27 cellular contexts compared by ENCODE assay signal in the genomic region with DNA sequence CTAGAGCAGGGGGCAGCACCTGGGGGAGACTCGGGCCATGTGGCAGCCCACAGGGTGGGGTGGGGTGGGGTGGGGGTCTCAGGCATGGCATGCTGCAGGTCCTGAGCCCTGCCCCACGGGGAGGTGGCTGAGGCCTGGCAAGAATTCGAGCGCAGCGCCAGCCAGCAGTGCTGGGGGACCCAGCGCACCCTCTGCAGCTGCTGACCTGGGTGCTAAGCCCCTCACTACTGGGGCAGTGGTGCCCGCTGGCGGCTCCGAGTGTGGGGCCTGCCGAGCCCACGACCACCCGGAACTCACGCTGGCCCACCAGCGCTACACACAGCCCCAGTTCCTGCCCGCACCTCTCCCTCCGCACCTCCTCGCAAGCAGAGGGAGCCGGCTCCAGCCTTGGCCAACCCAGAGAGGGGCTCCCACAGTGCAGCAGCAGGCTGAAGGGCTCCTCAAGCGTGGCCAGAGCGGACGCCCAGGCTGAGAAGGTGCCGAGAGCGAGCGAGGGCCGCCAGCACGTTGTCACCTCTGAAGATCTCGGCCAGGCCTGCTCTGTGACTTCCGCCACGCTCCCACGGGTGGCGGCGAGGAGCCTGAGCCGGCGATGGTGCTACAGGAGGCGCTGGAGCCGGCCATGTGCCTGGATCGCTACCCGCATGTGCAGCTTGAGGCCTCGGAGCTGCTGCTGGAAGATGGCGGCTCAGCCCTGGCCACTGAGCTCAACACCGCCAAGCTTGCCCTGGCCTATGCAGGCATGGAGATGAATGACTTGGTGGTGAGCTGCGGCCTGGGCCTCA.
"Had no signal": no experiment of that assay in that cellular context is flagged by ENCODE, and none has a peak within 500 bp of the region (broad histone marks: within the 10 kb centered on the region; RNA-seq: fewer than 3 reads in every experiment).

No MANE protein-coding gene starts in this region.

- H3K27me3 Mint-ChIP-seq: naive B cell; progenitor cell of endocrine pancreas; stimulated activated naive B cell treated with anti-CD40 and anti-IgM and Interleukin-4, amounts not matched to agents 10 μg/mL and 1 μg/mL and 100 μg/mL, for 72 hours had no signal

- H3K4me3 Mint-ChIP-seq: immature natural killer cell; mesothelial cell of epicardium; naive B cell; natural killer cell; nephron progenitor cell; neural progenitor cell; stimulated activated naive B cell treated with anti-CD40 and anti-IgM and Interleukin-4, amounts not matched to agents 10 μg/mL and 1 μg/mL and 100 μg/mL, for 72 hours; stimulated activated naive CD8-positive, alpha-beta T cell treated with anti-CD3 and anti-CD28 coated beads, Interleukin-15, Interleukin-2, amounts not matched to agents 100 ng/mL and 50 ng/mL, for 24 hours had no signal

- H3K27me3 ChIP-seq: left lung, neural progenitor cell, ovary, right atrium auricular region, right lobe of liver, testis, thyroid gland, transverse colon, upper lobe of right lung had no signal

- H3K36me3 ChIP-seq: left lung, neural progenitor cell, ovary, right atrium auricular region, right lobe of liver, thyroid gland, transverse colon, upper lobe of right lung had no signal

- H3K9me3 Mint-ChIP-seq: immature natural killer cell; natural killer cell; stimulated activated naive CD8-positive, alpha-beta T cell treated with anti-CD3 and anti-CD28 coated beads, Interleukin-15, Interleukin-2, amounts not matched to agents 100 ng/mL and 50 ng/mL, for 24 hours had no signal

- H3K9me3 ChIP-seq: ovary, right lobe of liver, testis, thyroid gland, transverse colon, upper lobe of right lung had no signal

- DNase-seq: head of caudate nucleus; hippocampal formation; immature natural killer cell; kidney; left colon; mesendoderm; naive B cell; natural killer cell; nephron progenitor cell; ovary; right lobe of liver; stimulated activated CD4-positive, alpha-beta T cell treated with anti-CD3 and anti-CD28 coated beads, Interleukin-1b, Interleukin-23, amount 100 ng/mL, for 48 hours; stimulated activated CD4-positive, alpha-beta T cell treated with anti-CD3 and anti-CD28 coated beads, Interleukin-2, amount 100 ng/mL, for 48 hours; stimulated activated naive B cell treated with anti-CD40 and anti-IgM and Interleukin-4, amounts not matched to agents 10 μg/mL and 1 μg/mL and 100 μg/mL, for 72 hours; substantia nigra; testis; thyroid gland; transverse colon; upper lobe of right lung had no signal

- H3K36me3 Mint-ChIP-seq: immature natural killer cell, mesothelial cell of epicardium, naive B cell, natural killer cell had no signal

- H3K4me1 ChIP-seq: left lung, neural progenitor cell, right atrium auricular region, testis, thyroid gland, upper lobe of right lung had no signal

- H3K4me3 ChIP-seq: left lung, lung, neural progenitor cell, ovary, right atrium auricular region, right lobe of liver, smooth muscle cell, testis, thyroid gland, transverse colon, upper lobe of right lung had no signal

- H3K4me2 ChIP-seq: neural progenitor cell, smooth muscle cell had no signal

- H3K27ac Mint-ChIP-seq: immature natural killer cell; mesothelial cell of epicardium; naive B cell; natural killer cell; nephron progenitor cell; neural progenitor cell; progenitor cell of endocrine pancreas; stimulated activated naive B cell treated with anti-CD40 and anti-IgM and Interleukin-4, amounts not matched to agents 10 μg/mL and 1 μg/mL and 100 μg/mL, for 72 hours; stimulated activated naive CD8-positive, alpha-beta T cell treated with anti-CD3 and anti-CD28 coated beads, Interleukin-15, Interleukin-2, amounts not matched to agents 100 ng/mL and 50 ng/mL, for 24 hours had no signal

- H3K4me1 Mint-ChIP-seq: immature natural killer cell, mesothelial cell of epicardium, natural killer cell, nephron progenitor cell had no signal

- ATAC-seq: left colon; left lung; natural killer cell; stimulated activated naive B cell treated with anti-CD40 and anti-IgM and Interleukin-4, amounts not matched to agents 10 μg/mL and 1 μg/mL and 100 μg/mL, for 72 hours had no signal

- H3K27ac ChIP-seq: left lung, neural progenitor cell, ovary, right atrium auricular region, right lobe of liver, testis, thyroid gland, transverse colon, upper lobe of right lung had no signal

- H2AFZ ChIP-seq: neural progenitor cell had no signal

- H3K9ac ChIP-seq: neural progenitor cell had no signal
